Comparison of ENCODE assay signal across 26 cellular contexts in the genomic region with DNA sequence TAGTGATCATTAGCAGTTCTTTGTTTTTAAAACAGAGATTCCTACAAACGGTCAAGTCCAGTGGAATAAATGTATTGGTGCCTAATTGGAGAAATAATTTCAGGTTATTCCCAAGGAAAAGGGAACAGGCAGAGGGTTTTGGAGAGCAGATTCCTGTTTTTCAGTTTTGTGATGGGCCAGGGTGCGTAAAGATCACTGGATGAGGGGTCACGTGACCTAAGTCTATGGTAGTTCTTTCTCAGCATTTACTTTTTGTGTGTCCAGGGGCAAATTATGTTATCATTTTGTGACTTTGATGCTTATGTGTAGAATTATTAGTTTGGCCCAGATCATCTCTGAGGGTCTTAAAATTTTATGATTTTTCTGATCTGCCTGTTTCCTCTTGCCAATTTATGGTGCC. TPM values are rescaled to one million over a fixed set of nuclear protein-coding genes. Genes with fewer than 3 reads are reported as not detected.
DNase-seq lines count a peak whose midpoint lies in the region; ATAC-seq, FAIRE-seq and TF ChIP-seq lines count a peak whose summit lies in the region.
"Had no signal": no experiment of that assay in that cellular context is flagged by ENCODE, and none has a peak within 500 bp of the region (broad histone marks: within the 10 kb centered on the region; RNA-seq: fewer than 3 reads in every experiment).

No MANE protein-coding gene starts in this region.

- H4K12ac ChIP-seq in trophoblast cell (ENCODE audit: low read depth, low read length) = no peak overlapping the region

- intact Hi-C loops in right lobe of liver (cut with DNase I) = no loop called here
- intact Hi-C loops in HepG2 (cut with micrococcal nuclease; ENCODE audit: unreplicated experiment) = loop anchor here (1.0 to 10.0 kb wide), 5 partner anchors 15 to 355 kb away; partner anchors contain the start of gene PRR15
- intact Hi-C loops in K562 (cut with micrococcal nuclease) = no loop called here
- intact Hi-C loops in ascending aorta (cut with DNase I) = no loop called here

- H3K27me3 ChIP-seq in right lobe of liver (no peaks in the 10 kb centered on the region), HepG2 (ENCODE audit: control insufficient read depth in 1 of 2, insufficient read depth in 2 of 2, low read length in 2 of 2) (no peaks in the 10 kb centered on the region), K562 (ENCODE audit: control insufficient read depth in 2 of 2, insufficient read depth in 2 of 2, low read length in 2 of 2) (no peaks in the 10 kb centered on the region; a peak in 1 of 5 replicates), trophoblast cell (ENCODE audit: insufficient read depth, low read length) (no peaks in the 10 kb centered on the region), ascending aorta (no peaks in the 10 kb centered on the region)

- no peak overlapping the region for H2BK12ac ChIP-seq in trophoblast cell (ENCODE audit: low read length)

- H3K14ac ChIP-seq in trophoblast cell (ENCODE audit: low read length) = no peak overlapping the region

- TF ChIP-seq RAD21 in HepG2 (CRISPR knock-in tag; IDR thresholded peaks at IDR 0.05) = no peak
- TF ChIP-seq RAD21 in K562 (CRISPR knock-in tag; conservative IDR thresholded peaks at IDR 0.05 in 1 of 2, IDR thresholded peaks at IDR 0.05 in 1 of 2) = no peak

- no peak overlapping the region for H3K23ac ChIP-seq in trophoblast cell (ENCODE audit: low read length)

- in situ Hi-C loops in HepG2 (cut with HindIII; ENCODE audit: extremely low pct_ligation_motif_present, low pct_unique_long_range_greater_than_20kb) (no loop called here), K562 (cut with MboI) (no loop called here)

- POLR2A ChIA-PET in HepG2 (lab: Yijun Ruan, JAX) (no interaction called here), K562 (lab: Yijun Ruan, JAX) (no interaction called here)

- TF ChIP-seq POLR2A in right lobe of liver (IDR thresholded peaks at IDR 0.05) = no peak
- TF ChIP-seq POLR2A in HepG2 (IDR thresholded peaks at IDR 0.05; ENCODE audit: insufficient read depth in 1 of 2, low read depth in 2 of 2, low read length in 2 of 2) = no peak
- no peak for TF ChIP-seq POLR2A in K562 (conservative IDR thresholded peaks at IDR 0.05)

- H3K4ac ChIP-seq in trophoblast cell (ENCODE audit: low read depth, low read length) = peak overlapping the region; percentile 54

- H3K18ac ChIP-seq in trophoblast cell (ENCODE audit: low read length) = no peak overlapping the region

- no peak overlapping the region for H2AFZ ChIP-seq in HepG2 (ENCODE audit: low read length)
- no peak overlapping the region for H2AFZ ChIP-seq in K562 (ENCODE audit: low read depth, low read length)
- H2AFZ ChIP-seq in trophoblast cell (ENCODE audit: insufficient read depth, low read length, poor library complexity) = no peak overlapping the region

- BruUV-seq in HepG2 (replicated peaks; lab: Mats Ljungman, UMichigan) = no TSS peak
- BruUV-seq in K562 (replicated peaks; lab: Mats Ljungman, UMichigan) = no TSS peak

- peaks cover 80% of the 10 kb centered on the region for H3K79me2 ChIP-seq in HepG2 (ENCODE audit: insufficient read depth, low read length)
- H3K79me2 ChIP-seq in K562 (ENCODE audit: control insufficient read depth, insufficient read depth, low read length) = no peaks in the 10 kb centered on the region
- H3K79me2 ChIP-seq in trophoblast cell (ENCODE audit: control insufficient read depth, insufficient read depth, low read length, poor library complexity) = peaks cover 4% of the 10 kb centered on the region

- H3K4me3 ChIP-seq in right lobe of liver (no peak overlapping the region), HepG2 (replicated peaks in 1 of 3; ENCODE audit: insufficient read depth in 1 of 3, low read depth in 2 of 3, low read length in 3 of 3) (no peak overlapping the region), K562 (no peak overlapping the region), trophoblast cell (ENCODE audit: low read depth, low read length) (no peak overlapping the region), ascending aorta (no peak overlapping the region)
- H3K4me3 ChIP-seq: A549; BLaER1 treated with 17β-estradiol and CSF1 and Interleukin-3, amounts not matched to agents 10 nM and 100 nM had no signal

- 88% methylated on average over 3 of the region's 3 CpGs for WGBS in right lobe of liver (ENCODE audit: insufficient coverage, low coverage, low lambda C conversion rate, missing lambda C conversion rate)
- WGBS in HepG2 (ENCODE audit: low lambda C conversion rate) = 96% methylated on average over 3 of the region's 3 CpGs
- 4% methylated on average over 3 of the region's 3 CpGs for WGBS in K562 (ENCODE audit: insufficient coverage, low coverage, missing lambda C conversion rate)
- WGBS in trophoblast cell (ENCODE audit: extremely low coverage, insufficient coverage, insufficient read length) = no CpG with 5 or more reads among the region's 3 CpGs

- H3K27ac ChIP-seq in right lobe of liver (peak overlapping the region in 2 of 3 donors; percentile 14 to 15), HepG2 (ENCODE audit: extremely low read length, insufficient read depth, low read length) (no peak overlapping the region), K562 (ENCODE audit: extremely low read depth, low read depth, low read length) (no peak overlapping the region), trophoblast cell (ENCODE audit: low read depth, low read length) (no peak overlapping the region), ascending aorta (no peak overlapping the region)
- H3K27ac ChIP-seq: 22Rv1; A549; BLaER1 treated with 17β-estradiol and CSF1 and Interleukin-3, amounts not matched to agents 10 nM and 100 nM; C4-2B had no signal

- no peak overlapping the region for H4K8ac ChIP-seq in trophoblast cell (ENCODE audit: low read depth, low read length)

- H3K36me3 ChIP-seq in right lobe of liver (no peaks in the 10 kb centered on the region), HepG2 (replicated peaks in 1 of 2; ENCODE audit: control insufficient read depth in 1 of 2, insufficient read depth in 2 of 2, low read length in 2 of 2) (peaks cover 5 to 9% of the 10 kb centered on the region in 2 experiments; a peak in 2 of 5 replicates), K562 (ENCODE audit: control insufficient read depth, insufficient read depth, low read length) (no peaks in the 10 kb centered on the region), trophoblast cell (ENCODE audit: control insufficient read depth in 1 of 2, insufficient read depth in 2 of 2, low read length in 2 of 2) (peaks cover 0 to 8% of the 10 kb centered on the region in 2 experiments), ascending aorta (no peaks in the 10 kb centered on the region)
- H3K36me3 ChIP-seq: BLaER1 treated with 17β-estradiol and CSF1 and Interleukin-3, amounts not matched to agents 10 nM and 100 nM had no signal

- no peak overlapping the region for H3K4me2 ChIP-seq in HepG2 (ENCODE audit: low read depth, low read length)
- no peak overlapping the region for H3K4me2 ChIP-seq in K562 (ENCODE audit: insufficient read depth, low read length)
- no peak overlapping the region for H3K4me2 ChIP-seq in trophoblast cell (ENCODE audit: low read length)
- H3K4me2 ChIP-seq: A549 had no signal

- peaks cover 0 to 72% (median 12%) of the 10 kb centered on the region in 4 donors for H3K4me1 ChIP-seq in right lobe of liver
- H3K4me1 ChIP-seq in HepG2 (ENCODE audit: insufficient read depth, low read length) = peaks cover 74% of the 10 kb centered on the region
- no peaks in the 10 kb centered on the region for H3K4me1 ChIP-seq in K562 (replicated peaks in 1 of 2; ENCODE audit: control insufficient read depth in 2 of 2, insufficient read depth in 2 of 2, low read length in 2 of 2)
- H3K4me1 ChIP-seq in trophoblast cell (ENCODE audit: control insufficient read depth in 1 of 2, insufficient read depth in 2 of 2, low read length in 2 of 2) = peaks cover 9 to 15% of the 10 kb centered on the region in 2 experiments
- no peaks in the 10 kb centered on the region for H3K4me1 ChIP-seq in ascending aorta
- H3K4me1 ChIP-seq: A549 had no signal

- H2BK5ac ChIP-seq in trophoblast cell (ENCODE audit: low read depth, low read length, poor library complexity) = no peak overlapping the region

- no peak for DNase-seq in right lobe of liver
- no peak for DNase-seq in HepG2 (ENCODE audit: low spot score)
- no peak for DNase-seq in K562 (ENCODE audit: extremely low read depth in 1 of 4, low spot score in 3 of 4)
- no peak for DNase-seq in trophoblast cell
- no peak for DNase-seq in ascending aorta (ENCODE audit: low spot score in 2 of 2)
- no peak for DNase-seq in HK-2 (ENCODE audit: unreplicated experiment)
- DNase-seq: AML-193; CD4-positive, alpha-beta memory T cell; CD8-positive, alpha-beta memory T cell; COR-L47; DMS 273 treated with DMSO at 0.1 percent for 48 hours; DMS153; DMS53; DMS79; DND-41; EL; GDM1 had no signal

- H3K9ac ChIP-seq in HepG2 (ENCODE audit: insufficient read depth, low read depth, low read length) (no peak overlapping the region), K562 (ENCODE audit: insufficient read depth in 1 of 2, low read depth in 2 of 2, low read length in 2 of 2) (no peak overlapping the region), trophoblast cell (ENCODE audit: low read length) (no peak overlapping the region)
- H3K9ac ChIP-seq: BLaER1 treated with 17β-estradiol and CSF1 and Interleukin-3, amounts not matched to agents 10 nM and 100 nM had no signal

- no peak overlapping the region for H4K91ac ChIP-seq in trophoblast cell (ENCODE audit: low read depth, low read length)

- H3K9me3 ChIP-seq in right lobe of liver = no peaks in the 10 kb centered on the region
- H3K9me3 ChIP-seq in HepG2 (ENCODE audit: low read length) = no peaks in the 10 kb centered on the region
- no peaks in the 10 kb centered on the region for H3K9me3 ChIP-seq in K562 (replicated peaks; ENCODE audit: control insufficient read depth, insufficient read depth, low read depth, low read length)
- H3K9me3 ChIP-seq in trophoblast cell (ENCODE audit: insufficient read depth, low read depth, low read length) = no peaks in the 10 kb centered on the region
- H3K9me3 ChIP-seq in ascending aorta = no peaks in the 10 kb centered on the region
- H3K9me3 ChIP-seq: A549; BLaER1 treated with 17β-estradiol and CSF1 and Interleukin-3, amounts not matched to agents 10 nM and 100 nM had no signal

- H3K9me1 ChIP-seq in K562 (ENCODE audit: control insufficient read depth, insufficient read depth, low read length) = no peaks in the 10 kb centered on the region

- ATAC-seq in right lobe of liver (no peak), HepG2 (no peak), K562 (no peak), HG03571 (IDR thresholded peaks at IDR 0.05; ENCODE audit: unreplicated experiment) (no peak)
- ATAC-seq: A549 had no signal

- FAIRE-seq in HepG2 (lab: Jason Lieb, UNC) (no peak), K562 (lab: Jason Lieb, UNC) (no peak)
- FAIRE-seq: A549, GM12891, GM19239 had no signal

- H3K79me1 ChIP-seq in trophoblast cell (ENCODE audit: low read length) = peaks cover 4% of the 10 kb centered on the region

- TF ChIP-seq CTCF in right lobe of liver (IDR thresholded peaks at IDR 0.05) (no peak), HepG2 (CRISPR knock-in tag; IDR thresholded peaks at IDR 0.05) (no peak), K562 (IDR thresholded peaks at IDR 0.05 in 2 of 3, conservative IDR thresholded peaks at IDR 0.05 in 1 of 3; ENCODE audit: insufficient read depth in 2 of 3, low read depth in 1 of 3, low read length in 3 of 3) (no peak), ascending aorta (IDR thresholded peaks at IDR 0.05) (no peak)

- CTCF ChIA-PET in HepG2 (lab: Yijun Ruan, JAX; ENCODE audit: low intra/inter-chr PET ratio, low total read pairs) = no interaction called here
- CTCF ChIA-PET in K562 (lab: Yijun Ruan, JAX; ENCODE audit: low intra/inter-chr PET ratio) = no interaction called here

- H2AK5ac ChIP-seq in trophoblast cell (ENCODE audit: low read length) = no peak overlapping the region

- H4K20me1 ChIP-seq in HepG2 (ENCODE audit: insufficient read depth, low read length) (no peaks in the 10 kb centered on the region), K562 (replicated peaks; ENCODE audit: control insufficient read depth, insufficient read depth, low read length) (no peaks in the 10 kb centered on the region)
- H4K20me1 ChIP-seq: BLaER1 treated with 17β-estradiol and CSF1 and Interleukin-3, amounts not matched to agents 10 nM and 100 nM had no signal

- no peak overlapping the region for H2BK120ac ChIP-seq in trophoblast cell (ENCODE audit: insufficient read depth, low read length, poor library complexity)

- TF ChIP-seq EP300 in HepG2 (IDR thresholded peaks at IDR 0.05; ENCODE audit: low read depth in 2 of 2, low read length in 2 of 2) (no peak), HepG2 (CRISPR knock-in tag; IDR thresholded peaks at IDR 0.05; ENCODE audit: borderline replicate concordance) (no peak), K562 (IDR thresholded peaks at IDR 0.05; ENCODE audit: low read length) (no peak)

RNA-seq across cellular contexts. Expression of gene CHN2, which starts 15.2 kb away (rescaled TPM):
- total RNA-seq in right lobe of liver = 10 to 100 TPM; 20.1 to 57.7 (median 31.5) TPM
- 23.5 and 28.6 TPM in 2 replicates for total RNA-seq in HepG2 (2016; rRNA removed; fragmentation: Illumina TruSeq; extraction: Trizol)
- 15.0 and 15.4 TPM in 2 replicates for total RNA-seq in HepG2 (2016; cell fraction: cytosol; rRNA removed; fragmentation: Illumina TruSeq; extraction: Trizol; ENCODE audit: low read depth)
- total RNA-seq in HepG2 (2016; cell fraction: insoluble cytoplasmic fraction; rRNA removed; fragmentation: Illumina TruSeq; extraction: Trizol) = 22.0 and 23.2 TPM in 2 replicates
- total RNA-seq in HepG2 (2016; cell fraction: membrane; rRNA removed; fragmentation: Illumina TruSeq; extraction: Trizol) = 19.9 and 22.8 TPM in 2 replicates
- 29.6 and 33.8 TPM in 2 replicates for total RNA-seq in HepG2 (2016; cell fraction: nucleus; rRNA removed; fragmentation: Illumina TruSeq; extraction: Trizol)
- 21.7 and 30.5 TPM in 2 replicates for polyA plus RNA-seq in HepG2 (2011; rRNA removed)
- polyA plus RNA-seq in HepG2 (2011; cell fraction: cytosol; rRNA removed) = 15.7 and 19.8 TPM in 2 replicates
- 16.7 and 17.0 TPM in 2 replicates for polyA plus RNA-seq in HepG2 (2011; cell fraction: nucleus; rRNA removed)
- polyA plus RNA-seq in HepG2 (2012) = 22.4 and 41.2 TPM in 2 replicates
- 10.8 and 11.3 TPM in 2 replicates for polyA plus RNA-seq in HepG2 (2016; cell fraction: cytosol; fragmentation: Illumina TruSeq; extraction: Trizol; ENCODE audit: low read depth)
- 23.9 and 24.0 TPM in 2 replicates for polyA plus RNA-seq in HepG2 (2016; cell fraction: insoluble cytoplasmic fraction; fragmentation: Illumina TruSeq; extraction: Trizol; ENCODE audit: low read depth)
- polyA plus RNA-seq in HepG2 (2016; cell fraction: membrane; fragmentation: Illumina TruSeq; extraction: Trizol; ENCODE audit: low read depth) = 15.8 and 19.6 TPM in 2 replicates
- 21.1 and 21.8 TPM in 2 replicates for polyA plus RNA-seq in HepG2 (2016; cell fraction: nucleus; fragmentation: Illumina TruSeq; extraction: Trizol; ENCODE audit: insufficient read depth, low read depth)
- polyA minus RNA-seq in HepG2 (2011; rRNA and poly(A)+ RNA removed; ENCODE audit: low replicate concordance) = 9.7 and 45.6 TPM in 2 replicates
- 20.1 and 25.7 TPM in 2 replicates for polyA minus RNA-seq in HepG2 (2011; cell fraction: cytosol; rRNA and poly(A)+ RNA removed)
- 96.8 and 105 TPM in 2 replicates for polyA minus RNA-seq in HepG2 (2011; cell fraction: nucleus; rRNA and poly(A)+ RNA removed)
- total RNA-seq in K562 (2011; cell fraction: chromatin; rRNA removed; ENCODE audit: low replicate concordance) = not detected in 2 replicates
- total RNA-seq in K562 (2011; cell fraction: nucleolus; rRNA removed) = not detected in 2 replicates
- total RNA-seq in K562 (2011; cell fraction: nucleoplasm; rRNA removed) = 1.5 TPM in 1 of 2 replicates, not detected in the other
- total RNA-seq in K562 (2014; rRNA removed) = 0.41 and 2.1 TPM in 2 replicates
- total RNA-seq in K562 (2014; rRNA removed; fragmentation: Illumina TruSeq; extraction: Trizol) = 0.29 and 0.33 TPM in 2 replicates
- total RNA-seq in K562 (2015; rRNA removed; fragmentation: Illumina TruSeq; extraction: Trizol) = 0.29 and 0.94 TPM in 2 replicates
- 0.38 and 0.44 TPM in 2 replicates for total RNA-seq in K562 (2021)
- 4.3 TPM in 1 of 2 replicates, not detected in the other for polyA plus RNA-seq in K562 (2011; rRNA removed)
- 2.4 TPM in 1 of 2 replicates, not detected in the other for polyA plus RNA-seq in K562 (2011; cell fraction: cytosol; rRNA removed)
- polyA plus RNA-seq in K562 (2011; cell fraction: nucleus; rRNA removed) = 5.2 TPM in 1 of 2 replicates, not detected in the other
- polyA plus RNA-seq in K562 (2012) = 0.18 and 0.26 TPM in 2 replicates
- polyA plus RNA-seq in K562 (2014; fragmentation: Illumina TruSeq; extraction: Trizol) = 0.15 and 0.21 TPM in 2 replicates
- polyA plus RNA-seq in K562 (2014; fragmentation: Nextera tagmentation; extraction: Ambion mirVana) = under 1 TPM; 0.13 to 0.32 TPM
- 0.12 TPM in 1 of 2 replicates, not detected in the other for polyA plus RNA-seq in K562 (2014; rRNA removed)
- 0.56 and 7.5 TPM in 2 replicates for polyA minus RNA-seq in K562 (2011; rRNA and poly(A)+ RNA removed)
- 4.1 TPM in 1 of 2 replicates, not detected in the other for polyA minus RNA-seq in K562 (2011; cell fraction: cytosol; rRNA and poly(A)+ RNA removed)
- polyA minus RNA-seq in K562 (2011; cell fraction: nucleus; rRNA and poly(A)+ RNA removed) = 10.6 TPM in 1 of 2 replicates, not detected in the other
- 39.1 and 39.9 TPM in 2 replicates for polyA plus RNA-seq in trophoblast cell (2013)
- 8.7 TPM for total RNA-seq in ascending aorta
- total RNA-seq: G401 had no signal
- polyA plus RNA-seq: BJ had no signal

Comparison
In these comparisons a context has a peak if more than half of its experiments do, and no peak if none do; other contexts are left out.
1. H3K27ac ChIP-seq: peak in right lobe of liver (2 of 3); none in HepG2 (single experiment), K562 (single experiment), trophoblast cell (single experiment) and ascending aorta (0 of 2).